In genomic region chr11:83007909-83008580, GRCh38 we compare ENCODE assay signal across 8 cellular contexts.
DNase-seq lines count a peak whose midpoint lies in the region; ATAC-seq and TF ChIP-seq lines count a peak whose summit lies in the region.

No MANE protein-coding gene starts in this region.

- H3K27me3 Mint-ChIP-seq in activated naive CD8-positive, alpha-beta T cell treated with anti-CD3 and anti-CD28 coated beads, Interleukin-2, amount 10 ng/mL, durations not matched to agents 7 days and 5 days, result no peaks in the 10 kb centered on the region

- POLR2A ChIA-PET in activated naive CD8-positive, alpha-beta T cell treated with anti-CD3 and anti-CD28 coated beads, Interleukin-2, amount 10 ng/mL, durations not matched to agents 7 days and 5 days (lab: Charles Lee), result interaction anchor here (0.5 to 1.7 kb wide), 4 partner anchors 55 to 108 kb away, joined by 3 to 9 read pairs (median 6); partner anchors contain the start of gene PRCP
- POLR2A ChIA-PET in RWPE1 (lab: Yijun Ruan, JAX; ENCODE audit: low non-redundant PET), result no interaction called here

- peak overlapping the region; percentile 26 for H3K27ac ChIP-seq in HUES48 (ENCODE audit: low read depth, low read length)
- peak overlapping the region; percentile 80 for H3K27ac ChIP-seq in layer of hippocampus (ENCODE audit: low read depth, low read length)
- no peak overlapping the region for H3K27ac ChIP-seq in thoracic aorta
- H3K27ac ChIP-seq in RWPE1, result no peak overlapping the region

- H3K36me3 ChIP-seq in HUES48 (ENCODE audit: control insufficient read depth, insufficient read depth, low read length) (no peaks in the 10 kb centered on the region), thoracic aorta (no peaks in the 10 kb centered on the region)

- peak overlapping the region; percentile 43 for H3K4me3 Mint-ChIP-seq in activated naive CD8-positive, alpha-beta T cell treated with anti-CD3 and anti-CD28 coated beads, Interleukin-2, amount 10 ng/mL, durations not matched to agents 7 days and 5 days

- H3K4me1 Mint-ChIP-seq in activated naive CD8-positive, alpha-beta T cell treated with anti-CD3 and anti-CD28 coated beads, Interleukin-2, amount 10 ng/mL, durations not matched to agents 7 days and 5 days, result peaks cover 39% of the 10 kb centered on the region

- TF ChIP-seq CTCF in thoracic aorta (IDR thresholded peaks at IDR 0.05) (no peak), RWPE1 (conservative IDR thresholded peaks at IDR 0.05; ENCODE audit: low read depth) (no peak)

- H3K9me3 Mint-ChIP-seq in activated naive CD8-positive, alpha-beta T cell treated with anti-CD3 and anti-CD28 coated beads, Interleukin-2, amount 10 ng/mL, durations not matched to agents 7 days and 5 days, result peaks cover 2% of the 10 kb centered on the region

- CTCF ChIA-PET in RWPE1 (lab: Yijun Ruan, JAX), result interaction anchor here (0.7 to 0.9 kb wide), 2 partner anchors 9 to 246 kb away, joined by 3 to 4 read pairs; no protein-coding TSS in a partner anchor

- H3K9me3 ChIP-seq in HUES48 (ENCODE audit: control insufficient read depth, insufficient read depth, low read length), result no peaks in the 10 kb centered on the region
- H3K9me3 ChIP-seq in thoracic aorta, result no peaks in the 10 kb centered on the region

- DNase-seq in NCI-H524 (lab: John Stamatoyannopoulos, UW) (peak; percentile 31 to 61), NCI-H524 treated with DMSO at 0.1 percent for 48 hours (lab: John Stamatoyannopoulos, UW) (no peak), thoracic aorta (ENCODE audit: low spot score) (no peak), RWPE1 (ENCODE audit: low spot score) (no peak)
- no peak for DNase-seq in activated naive CD8-positive, alpha-beta T cell treated with anti-CD3 and anti-CD28 coated beads, Interleukin-2, amount 10 ng/mL, durations not matched to agents 7 days and 5 days
- DNase-seq in stimulated activated CD4-positive, alpha-beta T cell treated with anti-CD3 and anti-CD28 coated beads, Interleukin-1b, Interleukin-23, amount 100 ng/mL, for 48 hours, result no peak

- ATAC-seq in activated naive CD8-positive, alpha-beta T cell treated with anti-CD3 and anti-CD28 coated beads, Interleukin-2, amount 10 ng/mL, durations not matched to agents 7 days and 5 days (ENCODE audit: low read depth), result peak; percentile 23
- ATAC-seq in thoracic aorta (ENCODE audit: insufficient number of reproducible peaks, low FRiP score, low read depth), result no peak

- no peak overlapping the region for H3K9ac ChIP-seq in HUES48 (ENCODE audit: low read depth, low read length)

- peaks cover 10% of the 10 kb centered on the region; the same call in 1 of the 2 replicates for H3K4me1 ChIP-seq in HUES48 (ENCODE audit: control insufficient read depth, insufficient read depth, low read length)
- H3K4me1 ChIP-seq in thoracic aorta (ENCODE audit: control insufficient read depth in 1 of 2, low read depth in 2 of 2), result peaks cover 18 to 37% of the 10 kb centered on the region in 2 donors

- H3K4me3 ChIP-seq in HUES48 (ENCODE audit: low read depth, low read length) (no peak overlapping the region), thoracic aorta (peak overlapping the region; percentile 27)

- H3K36me3 Mint-ChIP-seq in activated naive CD8-positive, alpha-beta T cell treated with anti-CD3 and anti-CD28 coated beads, Interleukin-2, amount 10 ng/mL, durations not matched to agents 7 days and 5 days, result peaks cover 14% of the 10 kb centered on the region

- H3K27me3 ChIP-seq in HUES48 (ENCODE audit: control insufficient read depth, insufficient read depth, low read length) (no peaks in the 10 kb centered on the region), layer of hippocampus (ENCODE audit: control insufficient read depth, insufficient read depth, low read length) (no peaks in the 10 kb centered on the region), thoracic aorta (replicated peaks; ENCODE audit: insufficient read depth) (no peaks in the 10 kb centered on the region)

- H3K27ac Mint-ChIP-seq in activated naive CD8-positive, alpha-beta T cell treated with anti-CD3 and anti-CD28 coated beads, Interleukin-2, amount 10 ng/mL, durations not matched to agents 7 days and 5 days, result peak overlapping the region; percentile 10

Comparison
In these comparisons a context has a peak if more than half of its experiments do, and no peak if none do; other contexts are left out.
1. DNase-seq: peak in NCI-H524 (2 of 2); none in NCI-H524 treated with DMSO at 0.1 percent for 48 hours (single experiment), activated naive CD8-positive, alpha-beta T cell treated with anti-CD3 and anti-CD28 coated beads, Interleukin-2, amount 10 ng/mL, durations not matched to agents 7 days and 5 days (single experiment), thoracic aorta (single experiment), stimulated activated CD4-positive, alpha-beta T cell treated with anti-CD3 and anti-CD28 coated beads, Interleukin-1b, Interleukin-23, amount 100 ng/mL, for 48 hours (single experiment) and RWPE1 (single experiment).
2. H3K27ac ChIP-seq: peak in HUES48 (single experiment) and layer of hippocampus (single experiment); none in thoracic aorta (0 of 2) and RWPE1 (single experiment).